In genomic region chr1:226995966-226996332, GRCh38 we compare ENCODE assay signal across 12 cellular contexts. TPM values are rescaled to one million over a fixed set of nuclear protein-coding genes. Genes with fewer than 3 reads are reported as not detected.
DNase-seq lines count a peak whose midpoint lies in the region; ATAC-seq and TF ChIP-seq lines count a peak whose summit lies in the region.
"Had no signal": no experiment of that assay in that cellular context is flagged by ENCODE, and none has a peak within 500 bp of the region (broad histone marks: within the 10 kb centered on the region; RNA-seq: fewer than 3 reads in every experiment).

No MANE protein-coding gene starts in this region.

- no peak overlapping the region for H3K4ac ChIP-seq in H9 (ENCODE audit: low read depth, low read length)

- no peaks in the 10 kb centered on the region for H3K79me2 ChIP-seq in H9 (ENCODE audit: insufficient read depth, low read length)

- no peak overlapping the region for H2AK5ac ChIP-seq in H9 (ENCODE audit: insufficient read length, low read length)

- no peak overlapping the region for H4K5ac ChIP-seq in H9 (ENCODE audit: insufficient read length, low read depth, low read length)

- H3K56ac ChIP-seq in H9 (ENCODE audit: insufficient read length, low read depth, low read length): no peak overlapping the region

- H2BK5ac ChIP-seq in H9 (ENCODE audit: insufficient read length, low read length): no peak overlapping the region

- no peak overlapping the region for H3K4me3 Mint-ChIP-seq in activated CD8-positive, alpha-beta memory T cell treated with anti-CD3 and anti-CD28 coated beads, Interleukin-2, amount 10 ng/mL, durations not matched to agents 7 days and 5 days
- no peak overlapping the region; a peak in 1 of 5 replicates for H3K4me3 Mint-ChIP-seq in H9
- no peak overlapping the region for H3K4me3 Mint-ChIP-seq in stimulated activated effector memory CD8-positive, alpha-beta T cell treated with anti-CD3 and anti-CD28 coated beads, Interleukin-12 subunit alpha, Interleukin-12 subunit beta, amount 100 ng/mL, for 72 hours
- H3K4me3 Mint-ChIP-seq in MCF 10A (ENCODE audit: unreplicated experiment): no peak overlapping the region

- intact Hi-C loops in MCF 10A (cut with micrococcal nuclease): no loop called here

- no peak overlapping the region for H3K9ac ChIP-seq in H9 (ENCODE audit: extremely low read depth, insufficient read length, low read length)
- H3K9ac ChIP-seq: GM23248 had no signal

- no peaks in the 10 kb centered on the region for H3K27me3 ChIP-seq in H9 (ENCODE audit: insufficient read depth, low read length)

- no peak overlapping the region for H3K4me2 ChIP-seq in H9 (ENCODE audit: insufficient read depth, insufficient read length, low read length)
- H3K4me2 ChIP-seq: A549 had no signal

- peak overlapping the region; percentile 32 for H3K27ac Mint-ChIP-seq in activated CD8-positive, alpha-beta memory T cell treated with anti-CD3 and anti-CD28 coated beads, Interleukin-2, amount 10 ng/mL, durations not matched to agents 7 days and 5 days
- H3K27ac Mint-ChIP-seq in H9 (peak overlapping the region in 1 of 3 experiments; percentile 64; a peak in 3 of 7 replicates), MCF 10A (ENCODE audit: low read depth, unreplicated experiment) (no peak overlapping the region)
- H3K27ac Mint-ChIP-seq in stimulated activated effector memory CD8-positive, alpha-beta T cell treated with anti-CD3 and anti-CD28 coated beads, Interleukin-12 subunit alpha, Interleukin-12 subunit beta, amount 100 ng/mL, for 72 hours: no peak overlapping the region

- H2BK15ac ChIP-seq in H9 (ENCODE audit: low read depth, low read length): no peak overlapping the region

- no peak overlapping the region for H3K27ac ChIP-seq in H9 (ENCODE audit: insufficient read length, low read depth, low read length)
- H3K27ac ChIP-seq: A549, GM23248 had no signal

- no peak overlapping the region for H2BK20ac ChIP-seq in H9 (ENCODE audit: low read depth, low read length, poor library complexity, severe bottlenecking)

- no CpG with 5 or more reads among the region's 5 CpGs for WGBS in H9 (ENCODE audit: extremely low coverage, insufficient read length, low lambda C conversion rate)

- H3K23ac ChIP-seq in H9 (ENCODE audit: insufficient read length, low read depth, low read length): no peak overlapping the region

- H3K79me1 ChIP-seq in H9 (ENCODE audit: insufficient read depth, low read depth, low read length, poor library complexity, severe bottlenecking): no peaks in the 10 kb centered on the region

- H3K36me3 Mint-ChIP-seq in activated CD8-positive, alpha-beta memory T cell treated with anti-CD3 and anti-CD28 coated beads, Interleukin-2, amount 10 ng/mL, durations not matched to agents 7 days and 5 days: peaks cover 2% of the 10 kb centered on the region
- H3K36me3 Mint-ChIP-seq in H9 (ENCODE audit: insufficient read depth in 1 of 3, low read depth in 3 of 3): peaks cover 4 to 15% (median 14%) of the 10 kb centered on the region in 3 experiments; a peak in 5 of 7 replicates
- no peaks in the 10 kb centered on the region for H3K36me3 Mint-ChIP-seq in stimulated activated effector memory CD8-positive, alpha-beta T cell treated with anti-CD3 and anti-CD28 coated beads, Interleukin-12 subunit alpha, Interleukin-12 subunit beta, amount 100 ng/mL, for 72 hours
- H3K36me3 Mint-ChIP-seq in MCF 10A (ENCODE audit: insufficient read depth, unreplicated experiment): peaks cover 64% of the 10 kb centered on the region

- ATAC-seq in activated CD8-positive, alpha-beta memory T cell treated with anti-CD3 and anti-CD28 coated beads, Interleukin-2, amount 10 ng/mL, durations not matched to agents 7 days and 5 days: peak; percentile 20
- ATAC-seq in HG03175 (IDR thresholded peaks at IDR 0.05; ENCODE audit: unreplicated experiment): peak; percentile 42
- peak; percentile 62 for ATAC-seq in stimulated activated effector memory CD8-positive, alpha-beta T cell treated with anti-CD3 and anti-CD28 coated beads, Interleukin-12 subunit alpha, Interleukin-12 subunit beta, amount 100 ng/mL, for 72 hours

- POLR2A ChIA-PET in MCF 10A (lab: Yijun Ruan, JAX): interaction anchor here (0.6 to 1.2 kb wide), 2 partner anchors 14 to 56 kb away, joined by 3 read pairs; partner anchors contain the start of gene COQ8A

- H3K23me2 ChIP-seq in H9 (ENCODE audit: insufficient read length, low read depth, low read length, poor library complexity, severe bottlenecking): no peaks in the 10 kb centered on the region

- no peak overlapping the region for H2AFZ ChIP-seq in H9 (ENCODE audit: low read length)
- H2AFZ ChIP-seq: GM23248 had no signal

- no peak overlapping the region for H3K14ac ChIP-seq in H9 (ENCODE audit: insufficient read depth, low read length)

- no peak overlapping the region for H4K91ac ChIP-seq in H9 (ENCODE audit: insufficient read length, low read depth, low read length)

- H4K8ac ChIP-seq in H9 (replicated peaks; ENCODE audit: insufficient read length, low read depth, low read length): no peak overlapping the region

- H3K4me1 ChIP-seq in H9 (ENCODE audit: insufficient read depth, low read length): 0 out of 2 replicates have a peak, but pooled peaks cover 2% of the 10 kb centered on the region
- H3K4me1 ChIP-seq: A549 had no signal

- CTCF ChIA-PET in activated CD8-positive, alpha-beta memory T cell treated with anti-CD3 and anti-CD28 coated beads, Interleukin-2, amount 10 ng/mL, durations not matched to agents 7 days and 5 days (lab: Charles Lee): no interaction called here
- CTCF ChIA-PET in MCF 10A (lab: Yijun Ruan, JAX): interaction anchor here (0.8 kb wide), 1 partner anchor 82 kb away, joined by 3 read pairs; no protein-coding TSS in a partner anchor

- H3K9me3 Mint-ChIP-seq in activated CD8-positive, alpha-beta memory T cell treated with anti-CD3 and anti-CD28 coated beads, Interleukin-2, amount 10 ng/mL, durations not matched to agents 7 days and 5 days (ENCODE audit: low read depth): no peaks in the 10 kb centered on the region
- H3K9me3 Mint-ChIP-seq in H9: peaks cover 0 to 4% of the 10 kb centered on the region in 2 experiments; a peak in 1 of 5 replicates
- H3K9me3 Mint-ChIP-seq in stimulated activated effector memory CD8-positive, alpha-beta T cell treated with anti-CD3 and anti-CD28 coated beads, Interleukin-12 subunit alpha, Interleukin-12 subunit beta, amount 100 ng/mL, for 72 hours: peaks cover 3% of the 10 kb centered on the region
- no peaks in the 10 kb centered on the region for H3K9me3 Mint-ChIP-seq in MCF 10A (ENCODE audit: unreplicated experiment)

- H3K27me3 Mint-ChIP-seq in activated CD8-positive, alpha-beta memory T cell treated with anti-CD3 and anti-CD28 coated beads, Interleukin-2, amount 10 ng/mL, durations not matched to agents 7 days and 5 days: no peaks in the 10 kb centered on the region
- H3K27me3 Mint-ChIP-seq in H9 (ENCODE audit: low read depth) (no peaks in the 10 kb centered on the region), MCF 10A (ENCODE audit: insufficient read depth, unreplicated experiment) (no peaks in the 10 kb centered on the region)

- H3K9me3 ChIP-seq in H9 (ENCODE audit: control insufficient read depth, low read depth, low read length): no peaks in the 10 kb centered on the region
- H3K9me3 ChIP-seq: A549 had no signal

- H4K20me1 ChIP-seq in H9 (ENCODE audit: control insufficient read depth, insufficient read depth, insufficient read length): no peaks in the 10 kb centered on the region

- peaks cover 21% of the 10 kb centered on the region for H3K4me1 Mint-ChIP-seq in activated CD8-positive, alpha-beta memory T cell treated with anti-CD3 and anti-CD28 coated beads, Interleukin-2, amount 10 ng/mL, durations not matched to agents 7 days and 5 days
- H3K4me1 Mint-ChIP-seq in H9 (peaks cover 30 to 42% of the 10 kb centered on the region in 2 experiments), MCF 10A (ENCODE audit: insufficient read depth, unreplicated experiment) (no peaks in the 10 kb centered on the region)
- peaks cover 7% of the 10 kb centered on the region for H3K4me1 Mint-ChIP-seq in stimulated activated effector memory CD8-positive, alpha-beta T cell treated with anti-CD3 and anti-CD28 coated beads, Interleukin-12 subunit alpha, Interleukin-12 subunit beta, amount 100 ng/mL, for 72 hours

- no peak overlapping the region for H3T11ph ChIP-seq in H9 (ENCODE audit: low read length)

- H2BK120ac ChIP-seq in H9 (ENCODE audit: low read depth, low read length, poor library complexity, severe bottlenecking): no peak overlapping the region

- DNase-seq in activated CD8-positive, alpha-beta memory T cell treated with anti-CD3 and anti-CD28 coated beads, Interleukin-2, amount 10 ng/mL, durations not matched to agents 7 days and 5 days: peak; percentile 40
- DNase-seq in activated CD8-positive, alpha-beta memory T cell treated with anti-CD3 and anti-CD28 coated beads, Interleukin-2, amount 50 U/mL, for 4 hours: no peak
- DNase-seq in H9 (peak; percentile 28), GDM1 (lab: John Stamatoyannopoulos, UW) (no peak), MCF 10A (ENCODE audit: unreplicated experiment) (no peak), occipital lobe (lab: John Stamatoyannopoulos, UW) (no peak)
- no peak for DNase-seq in stimulated activated effector memory CD8-positive, alpha-beta T cell treated with anti-CD3 and anti-CD28 coated beads, Interleukin-12 subunit alpha, Interleukin-12 subunit beta, amount 100 ng/mL, for 72 hours (ENCODE audit: low spot score in 2 of 2)
- DNase-seq: anterior cingulate cortex, GM23248, NCI-H446 treated with DMSO at 0.1 percent for 48 hours had no signal

- no peak for TF ChIP-seq CTCF in H9 (conservative IDR thresholded peaks at IDR 0.05)
- TF ChIP-seq CTCF in MCF 10A (IDR thresholded peaks at IDR 0.05; ENCODE audit: unreplicated experiment): no peak

- H2BK12ac ChIP-seq in H9 (ENCODE audit: insufficient read length, low read depth, low read length): no peak overlapping the region

- no TSS peak for BruUV-seq in MCF 10A (replicated peaks; lab: Mats Ljungman, UMichigan)

- H3K18ac ChIP-seq in H9 (ENCODE audit: insufficient read length, low read depth, low read length): no peak overlapping the region

RNA-seq across cellular contexts. Expression of gene COQ8A, which starts 55.9 kb away (rescaled TPM):
- 10 to 100 TPM; 19.0 to 22.1 TPM for total RNA-seq in activated CD8-positive, alpha-beta memory T cell treated with anti-CD3 and anti-CD28 coated beads, Interleukin-2, amount 10 ng/mL, durations not matched to agents 7 days and 5 days
- total RNA-seq in H9 (2021) (25.8 and 26.0 TPM in 2 replicates), MCF 10A (2022) (22.1 and 26.4 TPM in 2 replicates), occipital lobe (18.2 TPM)

Comparison
In these comparisons a context has a peak if more than half of its experiments do, and no peak if none do; other contexts are left out.
1. DNase-seq: peak in activated CD8-positive, alpha-beta memory T cell treated with anti-CD3 and anti-CD28 coated beads, Interleukin-2, amount 10 ng/mL, durations not matched to agents 7 days and 5 days (single experiment) and H9 (single experiment); none in activated CD8-positive, alpha-beta memory T cell treated with anti-CD3 and anti-CD28 coated beads, Interleukin-2, amount 50 U/mL, for 4 hours (single experiment), stimulated activated effector memory CD8-positive, alpha-beta T cell treated with anti-CD3 and anti-CD28 coated beads, Interleukin-12 subunit alpha, Interleukin-12 subunit beta, amount 100 ng/mL, for 72 hours (0 of 2), GDM1 (single experiment), MCF 10A (single experiment) and occipital lobe (single experiment).
2. Peak in every context shown above with its lines, with median percentiles within 50 percentile points of each other: ATAC-seq.